Comparison of ENCODE assay signal across 8 cellular contexts in genomic region chr17:50056961-50057330, GRCh38. TPM values are rescaled to one million over a fixed set of nuclear protein-coding genes. Genes with fewer than 3 reads are reported as not detected.
A peak's percentile ranks its signal among the peaks of the same experiment; 100 is the strongest.
DNase-seq lines count a peak whose midpoint lies in the region; ATAC-seq and TF ChIP-seq lines count a peak whose summit lies in the region.

No MANE protein-coding gene starts in this region.

- H3K36me3 ChIP-seq in effector memory CD4-positive, alpha-beta T cell (ENCODE audit: control insufficient read depth, insufficient read depth, low read length) = no peaks in the 10 kb centered on the region
- no peaks in the 10 kb centered on the region for H3K36me3 ChIP-seq in naive thymus-derived CD4-positive, alpha-beta T cell (ENCODE audit: control insufficient read depth in 2 of 3, insufficient read depth in 3 of 3, low read length in 3 of 3)

- H3K27ac ChIP-seq in CD4-positive, alpha-beta T cell (ENCODE audit: low read depth, low read length) = no peak overlapping the region
- H3K27ac ChIP-seq in effector memory CD4-positive, alpha-beta T cell (ENCODE audit: insufficient read depth, low read length, poor library complexity, severe bottlenecking) = no peak overlapping the region
- no peak overlapping the region for H3K27ac ChIP-seq in naive thymus-derived CD4-positive, alpha-beta T cell (ENCODE audit: low read depth, low read length)

- ATAC-seq in CD4-positive, alpha-beta T cell (ENCODE audit: poor library complexity) = no peak
- ATAC-seq in naive thymus-derived CD4-positive, alpha-beta T cell = no peak
- no peak for ATAC-seq in GM18858 (IDR thresholded peaks at IDR 0.05; ENCODE audit: unreplicated experiment)
- no peak for ATAC-seq in HG03565 (IDR thresholded peaks at IDR 0.05; ENCODE audit: unreplicated experiment)

- peak overlapping the region; percentile 93 for H3K4me3 Mint-ChIP-seq in CD4-positive, alpha-beta T cell
- peak overlapping the region; percentile 84 to 96 (median 92) for H3K4me3 Mint-ChIP-seq in naive thymus-derived CD4-positive, alpha-beta T cell

- no peak overlapping the region for H3K27ac Mint-ChIP-seq in CD4-positive, alpha-beta T cell
- H3K27ac Mint-ChIP-seq in naive thymus-derived CD4-positive, alpha-beta T cell = peak overlapping the region in 7 of 9 donors; percentile 10 to 65 (median 55)

- peaks cover 30% of the 10 kb centered on the region for H3K4me1 Mint-ChIP-seq in CD4-positive, alpha-beta T cell (ENCODE audit: low read depth)
- H3K4me1 Mint-ChIP-seq in naive thymus-derived CD4-positive, alpha-beta T cell = peaks cover 12 to 35% (median 20%) of the 10 kb centered on the region in 7 donors

- H3K9me3 Mint-ChIP-seq in CD4-positive, alpha-beta T cell = no peaks in the 10 kb centered on the region
- H3K9me3 Mint-ChIP-seq in naive thymus-derived CD4-positive, alpha-beta T cell = peaks cover 0 to 1% (median 0%) of the 10 kb centered on the region in 11 donors

- no peaks in the 10 kb centered on the region for H3K9me3 ChIP-seq in CD4-positive, alpha-beta T cell (ENCODE audit: control insufficient read depth, low read length)
- H3K9me3 ChIP-seq in effector memory CD4-positive, alpha-beta T cell (ENCODE audit: control insufficient read depth, low read length) = no peaks in the 10 kb centered on the region
- no peaks in the 10 kb centered on the region for H3K9me3 ChIP-seq in naive thymus-derived CD4-positive, alpha-beta T cell (ENCODE audit: control insufficient read depth in 2 of 3, low read length in 3 of 3)

- no peaks in the 10 kb centered on the region for H3K27me3 Mint-ChIP-seq in CD4-positive, alpha-beta T cell
- peaks cover 0 to 7% (median 0%) of the 10 kb centered on the region in 5 donors for H3K27me3 Mint-ChIP-seq in naive thymus-derived CD4-positive, alpha-beta T cell

- no peak for DNase-seq in CD4-positive, alpha-beta T cell
- DNase-seq in M059J (ENCODE audit: low read depth) (peak; percentile 62), NCI-H1930 (lab: John Stamatoyannopoulos, UW) (no peak), erythroblast (lab: John Stamatoyannopoulos, UW) (no peak)
- DNase-seq in effector memory CD4-positive, alpha-beta T cell = no peak
- DNase-seq in naive thymus-derived CD4-positive, alpha-beta T cell = no peak

- TF ChIP-seq POLR2A in erythroblast (IDR thresholded peaks at IDR 0.05; ENCODE audit: low read length) = no peak

- peaks cover 11% of the 10 kb centered on the region for H3K4me1 ChIP-seq in effector memory CD4-positive, alpha-beta T cell (ENCODE audit: control insufficient read depth, insufficient read depth, low read length, poor library complexity, severe bottlenecking)
- H3K4me1 ChIP-seq in naive thymus-derived CD4-positive, alpha-beta T cell (ENCODE audit: control insufficient read depth in 2 of 2, insufficient read depth in 2 of 2, low read length in 2 of 2) = peaks cover 0 to 7% of the 10 kb centered on the region in 2 donors

- TF ChIP-seq CTCF in CD4-positive, alpha-beta T cell (IDR thresholded peaks at IDR 0.05) = no peak

- POLR2A ChIA-PET in CD4-positive, alpha-beta T cell (lab: Charles Lee) = interaction anchor here (0.8 to 1.4 kb wide), 2 partner anchors 11 to 37 kb away, joined by 3 to 5 read pairs; no protein-coding TSS in a partner anchor
- POLR2A ChIA-PET in naive thymus-derived CD4-positive, alpha-beta T cell (lab: Charles Lee) = interaction anchor here (0.6 to 2.6 kb wide), 3 partner anchors 25 to 90 kb away, joined by 3 to 11 read pairs (median 3); no protein-coding TSS in a partner anchor

- intact Hi-C loops in CD4-positive, alpha-beta T cell (cut with DNase I, micrococcal nuclease) = loop anchor here (2.0 to 5.0 kb wide), 2 partner anchors 30 to 35 kb away; no protein-coding TSS in a partner anchor
- intact Hi-C loops in naive thymus-derived CD4-positive, alpha-beta T cell (cut with micrococcal nuclease) = loop anchor here (1.0 to 2.0 kb wide), 4 partner anchors 30 to 38 kb away; partner anchors contain the start of gene PDK2 (in 1 of the 2)

- H3K4me3 ChIP-seq in effector memory CD4-positive, alpha-beta T cell (ENCODE audit: insufficient read depth, low read depth, low read length, poor library complexity, severe bottlenecking) = peak overlapping the region; percentile 84
- H3K4me3 ChIP-seq in naive thymus-derived CD4-positive, alpha-beta T cell (ENCODE audit: low read length) = peak overlapping the region; percentile 60

- no peaks in the 10 kb centered on the region for H3K27me3 ChIP-seq in CD4-positive, alpha-beta T cell (ENCODE audit: control insufficient read depth, insufficient read depth, low read length)
- no peaks in the 10 kb centered on the region for H3K27me3 ChIP-seq in effector memory CD4-positive, alpha-beta T cell (replicated peaks; ENCODE audit: control insufficient read depth, insufficient read depth, low read length, poor library complexity, severe bottlenecking)
- no peaks in the 10 kb centered on the region for H3K27me3 ChIP-seq in naive thymus-derived CD4-positive, alpha-beta T cell (ENCODE audit: control insufficient read depth in 2 of 2, insufficient read depth in 2 of 2, low read length in 2 of 2)

- CTCF ChIA-PET in CD4-positive, alpha-beta T cell (lab: Charles Lee) = interaction anchor here (1.8 to 3.7 kb wide), 3 partner anchors 31 to 176 kb away, joined by 3 to 17 read pairs (median 10); partner anchors contain the start of gene PDK2
- CTCF ChIA-PET in naive thymus-derived CD4-positive, alpha-beta T cell (lab: Charles Lee) = interaction anchor here (1.7 kb wide), 1 partner anchor 31 kb away, joined by 4 read pairs; no protein-coding TSS in a partner anchor

- H3K36me3 Mint-ChIP-seq in CD4-positive, alpha-beta T cell (ENCODE audit: low read depth) = peaks cover 6% of the 10 kb centered on the region
- no peaks in the 10 kb centered on the region for H3K36me3 Mint-ChIP-seq in naive thymus-derived CD4-positive, alpha-beta T cell

RNA-seq across cellular contexts. Expression of gene ITGA3, which starts 1.0 kb away (rescaled TPM):
- total RNA-seq in CD4-positive, alpha-beta T cell = 1 to 10 TPM; 2.3 to 2.4 TPM
- 365 and 711 TPM in 2 replicates for total RNA-seq in M059J (2014; rRNA removed; shearing (Covaris generic))
- 10 to 100 TPM in 2 of 5 experiments, 1 to 10 TPM in 3; 4.0 to 14.6 (median 8.6) TPM for total RNA-seq in naive thymus-derived CD4-positive, alpha-beta T cell
- 1 to 10 TPM; 1.4 to 2.4 TPM for polyA plus RNA-seq in naive thymus-derived CD4-positive, alpha-beta T cell

RNA-seq across cellular contexts. Expression of gene PDK2, which starts 38.2 kb away (rescaled TPM):
- 10 to 100 TPM in 1 of 2 experiments, 1 to 10 TPM in 1; 8.7 to 10.1 TPM for total RNA-seq in CD4-positive, alpha-beta T cell
- total RNA-seq in M059J (2014; rRNA removed; shearing (Covaris generic)) = 27.2 and 38.2 TPM in 2 replicates
- 10 to 100 TPM; 16.7 to 48.3 (median 22.5) TPM for total RNA-seq in naive thymus-derived CD4-positive, alpha-beta T cell
- 10 to 100 TPM; 37.2 to 50.4 TPM for polyA plus RNA-seq in naive thymus-derived CD4-positive, alpha-beta T cell

Comparison
In these comparisons a context has a peak if more than half of its experiments do, and no peak if none do; other contexts are left out.
1. RNA of gene ITGA3, which starts 1.0 kb away (total RNA-seq): 365 to 711 TPM in M059J; 4.0 to 14.6 TPM in naive thymus-derived CD4-positive, alpha-beta T cell and 2.3 to 2.4 TPM in CD4-positive, alpha-beta T cell; every median in the first group is over 10 times any median in the second.